In the genomic region with DNA sequence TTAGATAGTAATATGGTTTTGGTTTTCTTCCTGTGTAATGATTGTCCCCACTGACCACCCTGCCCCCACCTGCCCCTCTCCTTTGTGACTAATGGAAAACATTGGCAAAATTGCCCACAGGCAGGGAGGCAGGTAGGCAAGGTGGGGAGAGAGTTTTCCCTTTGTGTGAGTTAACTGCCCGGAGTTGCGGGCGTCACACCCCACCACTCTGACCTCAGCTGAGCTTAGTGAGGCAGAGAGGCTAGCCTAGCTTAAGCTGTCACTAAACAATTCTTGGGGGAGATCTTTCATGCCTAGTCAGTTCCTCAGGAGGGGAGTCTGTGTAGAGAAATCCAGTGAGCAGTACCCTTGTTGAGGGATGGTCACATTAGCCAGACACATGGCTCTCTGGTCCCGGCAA, we compare ENCODE assay signal across 24 cellular contexts.
DNase-seq lines count a peak whose midpoint lies in the region; ATAC-seq and TF ChIP-seq lines count a peak whose summit lies in the region.
"Had no signal": no experiment of that assay in that cellular context is flagged by ENCODE, and none has a peak within 500 bp of the region (broad histone marks: within the 10 kb centered on the region; RNA-seq: fewer than 3 reads in every experiment).

No MANE protein-coding gene starts in this region.

- H3K36me3 Mint-ChIP-seq in activated CD4-positive, alpha-beta T cell treated with anti-CD3 and anti-CD28 coated beads for 36 hours (ENCODE audit: low read depth): peaks cover 13% of the 10 kb centered on the region
- peaks cover 1 to 4% (median 3%) of the 10 kb centered on the region in 3 donors for H3K36me3 Mint-ChIP-seq in CD8-positive, alpha-beta memory T cell
- peaks cover 24% of the 10 kb centered on the region for H3K36me3 Mint-ChIP-seq in activated CD4-positive, alpha-beta memory T cell treated with anti-CD3 and anti-CD28 coated beads, Interleukin-2, amount 10 ng/mL, durations not matched to agents 7 days and 5 days (ENCODE audit: low read depth)
- H3K36me3 Mint-ChIP-seq: stimulated activated memory B cell treated with anti-CD40 and anti-IgM and Interleukin-4, amounts not matched to agents 10 μg/mL and 1 μg/mL and 100 μg/mL, for 72 hours had no signal

- peak overlapping the region; percentile 80 for H3K4me3 Mint-ChIP-seq in activated CD4-positive, alpha-beta T cell treated with anti-CD3 and anti-CD28 coated beads for 36 hours
- peak overlapping the region in 2 of 7 donors; percentile 39 to 52 for H3K4me3 Mint-ChIP-seq in CD8-positive, alpha-beta memory T cell
- H3K4me3 Mint-ChIP-seq in activated CD4-positive, alpha-beta memory T cell treated with anti-CD3 and anti-CD28 coated beads, Interleukin-2, amount 10 ng/mL, durations not matched to agents 7 days and 5 days: peak overlapping the region; percentile 46
- H3K4me3 Mint-ChIP-seq: stimulated activated memory B cell treated with anti-CD40 and anti-IgM and Interleukin-4, amounts not matched to agents 10 μg/mL and 1 μg/mL and 100 μg/mL, for 72 hours had no signal

- no peak overlapping the region for H3K4me3 ChIP-seq in CD8-positive, alpha-beta memory T cell (ENCODE audit: low read length)
- H3K4me3 ChIP-seq in mesendoderm (ENCODE audit: low read length): no peak overlapping the region
- H3K4me3 ChIP-seq: body of pancreas, spleen, uterus had no signal

- POLR2A ChIA-PET in activated CD4-positive, alpha-beta T cell treated with anti-CD3 and anti-CD28 coated beads for 36 hours (lab: Charles Lee): no interaction called here
- POLR2A ChIA-PET in CD8-positive, alpha-beta memory T cell (lab: Charles Lee): no interaction called here
- POLR2A ChIA-PET in activated CD4-positive, alpha-beta memory T cell treated with anti-CD3 and anti-CD28 coated beads, Interleukin-2, amount 10 ng/mL, durations not matched to agents 7 days and 5 days (lab: Charles Lee): interaction anchor here (1.7 kb wide), 1 partner anchor 41 kb away, joined by 6 read pairs; no protein-coding TSS in a partner anchor
- POLR2A ChIA-PET in RWPE1 (lab: Yijun Ruan, JAX; ENCODE audit: low non-redundant PET): interaction anchor here (0.5 kb wide), 1 partner anchor 25 kb away, joined by 3 read pairs; no protein-coding TSS in a partner anchor

- no peak overlapping the region for H3K27ac ChIP-seq in CD8-positive, alpha-beta memory T cell (ENCODE audit: low read depth, low read length)
- H3K27ac ChIP-seq in mesendoderm (ENCODE audit: low read depth, low read length): no peak overlapping the region
- H3K27ac ChIP-seq in RWPE1: no peak overlapping the region
- H3K27ac ChIP-seq: body of pancreas, spleen, uterus had no signal

- H3K27ac Mint-ChIP-seq in activated CD4-positive, alpha-beta T cell treated with anti-CD3 and anti-CD28 coated beads for 36 hours: peak overlapping the region; percentile 13
- H3K27ac Mint-ChIP-seq in CD8-positive, alpha-beta memory T cell: peak overlapping the region in 6 of 8 donors; percentile 3 to 82 (median 58)
- H3K27ac Mint-ChIP-seq in activated CD4-positive, alpha-beta memory T cell treated with anti-CD3 and anti-CD28 coated beads, Interleukin-2, amount 10 ng/mL, durations not matched to agents 7 days and 5 days: no peak overlapping the region

- H3K23ac ChIP-seq in mesendoderm (ENCODE audit: low read length): no peak overlapping the region

- no peaks in the 10 kb centered on the region for H3K79me1 ChIP-seq in mesendoderm (ENCODE audit: low read length)

- no peak overlapping the region for H3K9ac ChIP-seq in mesendoderm (ENCODE audit: low read length)

- no peaks in the 10 kb centered on the region for H3K36me3 ChIP-seq in CD8-positive, alpha-beta memory T cell (ENCODE audit: insufficient read depth, low read length)
- H3K36me3 ChIP-seq in mesendoderm (ENCODE audit: control insufficient read depth, insufficient read depth, low read length): no peaks in the 10 kb centered on the region
- H3K36me3 ChIP-seq: BE2C, spleen, uterus had no signal

- peaks cover 44% of the 10 kb centered on the region for H3K4me1 ChIP-seq in CD8-positive, alpha-beta memory T cell (ENCODE audit: insufficient read depth, low read length)
- H3K4me1 ChIP-seq in mesendoderm (ENCODE audit: control insufficient read depth, low read depth, low read length): peaks cover 4% of the 10 kb centered on the region
- H3K4me1 ChIP-seq: uterus had no signal

- peak overlapping the region; percentile 67 for H3K56ac ChIP-seq in mesendoderm (ENCODE audit: low read length)

- H3K9me3 Mint-ChIP-seq in activated CD4-positive, alpha-beta T cell treated with anti-CD3 and anti-CD28 coated beads for 36 hours (ENCODE audit: low read depth): no peaks in the 10 kb centered on the region
- no peaks in the 10 kb centered on the region for H3K9me3 Mint-ChIP-seq in CD8-positive, alpha-beta memory T cell
- H3K9me3 Mint-ChIP-seq in activated CD4-positive, alpha-beta memory T cell treated with anti-CD3 and anti-CD28 coated beads, Interleukin-2, amount 10 ng/mL, durations not matched to agents 7 days and 5 days: no peaks in the 10 kb centered on the region
- H3K9me3 Mint-ChIP-seq: stimulated activated memory B cell treated with anti-CD40 and anti-IgM and Interleukin-4, amounts not matched to agents 10 μg/mL and 1 μg/mL and 100 μg/mL, for 72 hours had no signal

- no peaks in the 10 kb centered on the region for H3K27me3 ChIP-seq in CD8-positive, alpha-beta memory T cell (ENCODE audit: insufficient read depth, low read length, poor library complexity, severe bottlenecking)
- no peaks in the 10 kb centered on the region for H3K27me3 ChIP-seq in mesendoderm (ENCODE audit: insufficient read depth, low read length, poor library complexity)
- H3K27me3 ChIP-seq: BE2C, body of pancreas, spleen, uterus had no signal

- H3K4me2 ChIP-seq in mesendoderm (ENCODE audit: low read length): no peak overlapping the region

- DNase-seq in activated CD4-positive, alpha-beta T cell treated with anti-CD3 and anti-CD28 coated beads for 36 hours: no peak
- no peak for DNase-seq in activated CD4-positive, alpha-beta T cell treated with anti-CD3 and anti-CD28 coated beads for 48 hours
- no peak for DNase-seq in CD8-positive, alpha-beta memory T cell
- DNase-seq in activated CD4-positive, alpha-beta memory T cell treated with anti-CD3 and anti-CD28 coated beads, Interleukin-2, amount 10 ng/mL, durations not matched to agents 7 days and 5 days: no peak
- DNase-seq in mesendoderm (no peak), RWPE1 (ENCODE audit: low spot score) (no peak), DMS79 (lab: John Stamatoyannopoulos, UW) (no peak)
- DNase-seq: activated effector memory CD4-positive, alpha-beta T cell treated with anti-CD3 and anti-CD28 coated beads, Interleukin-2, amount 50 U/mL, for 16 hours; BE2C; body of pancreas; cerebellar nuclear complex; glutamatergic neuron; NCI-H2081; NCI-H345; NCI-H774; OCI-M1; retina; spleen; stimulated activated CD4-positive, alpha-beta T cell treated with anti-CD3 and anti-CD28 coated beads, Interleukin-2, amount 100 ng/mL, for 48 hours; uterus had no signal

- ATAC-seq in activated CD4-positive, alpha-beta T cell treated with anti-CD3 and anti-CD28 coated beads for 36 hours: no peak
- ATAC-seq in GM18867 (IDR thresholded peaks at IDR 0.05; ENCODE audit: unreplicated experiment): no peak
- ATAC-seq: body of pancreas; HCT116; Right ventricle myocardium inferior; stimulated activated memory B cell treated with anti-CD40 and anti-IgM and Interleukin-4, amounts not matched to agents 10 μg/mL and 1 μg/mL and 100 μg/mL, for 72 hours had no signal

- H2BK5ac ChIP-seq in mesendoderm (ENCODE audit: low read length): no peak overlapping the region

- H2BK120ac ChIP-seq in mesendoderm (ENCODE audit: low read depth, low read length): no peak overlapping the region

- CTCF ChIA-PET in activated CD4-positive, alpha-beta T cell treated with anti-CD3 and anti-CD28 coated beads for 36 hours (lab: Charles Lee): no interaction called here
- CTCF ChIA-PET in CD8-positive, alpha-beta memory T cell (lab: Charles Lee): no interaction called here
- CTCF ChIA-PET in activated CD4-positive, alpha-beta memory T cell treated with anti-CD3 and anti-CD28 coated beads, Interleukin-2, amount 10 ng/mL, durations not matched to agents 7 days and 5 days (lab: Charles Lee): no interaction called here
- CTCF ChIA-PET in RWPE1 (lab: Yijun Ruan, JAX): no interaction called here

- no peak for TF ChIP-seq CTCF in RWPE1 (conservative IDR thresholded peaks at IDR 0.05; ENCODE audit: low read depth)

- no peaks in the 10 kb centered on the region for H3K79me2 ChIP-seq in mesendoderm (ENCODE audit: control insufficient read depth, insufficient read depth, low read length)

- H2BK15ac ChIP-seq in mesendoderm (replicated peaks; ENCODE audit: low read depth): no peak overlapping the region

- intact Hi-C loops in activated CD4-positive, alpha-beta T cell treated with anti-CD3 and anti-CD28 coated beads for 36 hours (cut with DNase I, micrococcal nuclease): loop anchor here in 1 of 2 experiments (10.0 kb wide), 3 partner anchors 238 to 658 kb away; no protein-coding TSS in a partner anchor

- H3K4ac ChIP-seq in mesendoderm (ENCODE audit: low read depth, low read length): peak overlapping the region; percentile 50

- H3K9me3 ChIP-seq in CD8-positive, alpha-beta memory T cell (ENCODE audit: low read length): no peaks in the 10 kb centered on the region
- H3K9me3 ChIP-seq: BE2C, body of pancreas, spleen, uterus had no signal

- H4K8ac ChIP-seq in mesendoderm (ENCODE audit: low read depth, low read length): no peak overlapping the region

- no CpG with 5 or more reads among the region's 4 CpGs for WGBS in mesendoderm (ENCODE audit: extremely low coverage, insufficient coverage, low lambda C conversion rate)

- peaks cover 64% of the 10 kb centered on the region for H3K4me1 Mint-ChIP-seq in activated CD4-positive, alpha-beta T cell treated with anti-CD3 and anti-CD28 coated beads for 36 hours
- peaks cover 47 to 69% (median 64%) of the 10 kb centered on the region in 3 donors for H3K4me1 Mint-ChIP-seq in CD8-positive, alpha-beta memory T cell
- H3K4me1 Mint-ChIP-seq in activated CD4-positive, alpha-beta memory T cell treated with anti-CD3 and anti-CD28 coated beads, Interleukin-2, amount 10 ng/mL, durations not matched to agents 7 days and 5 days: peaks cover 46% of the 10 kb centered on the region

- peak overlapping the region; percentile 71 for H3K18ac ChIP-seq in mesendoderm (ENCODE audit: low read length)

- no peak overlapping the region for H4K5ac ChIP-seq in mesendoderm (ENCODE audit: low read length)

- H3K27me3 Mint-ChIP-seq in activated CD4-positive, alpha-beta T cell treated with anti-CD3 and anti-CD28 coated beads for 36 hours: no peaks in the 10 kb centered on the region
- no peaks in the 10 kb centered on the region for H3K27me3 Mint-ChIP-seq in CD8-positive, alpha-beta memory T cell
- no peaks in the 10 kb centered on the region for H3K27me3 Mint-ChIP-seq in activated CD4-positive, alpha-beta memory T cell treated with anti-CD3 and anti-CD28 coated beads, Interleukin-2, amount 10 ng/mL, durations not matched to agents 7 days and 5 days
- H3K27me3 Mint-ChIP-seq: stimulated activated memory B cell treated with anti-CD40 and anti-IgM and Interleukin-4, amounts not matched to agents 10 μg/mL and 1 μg/mL and 100 μg/mL, for 72 hours had no signal

- no peak overlapping the region for H2AK5ac ChIP-seq in mesendoderm (ENCODE audit: low read length)

Comparison
In these comparisons a context has a peak if more than half of its experiments do, and no peak if none do; other contexts are left out.
1. POLR2A ChIA-PET loops: an anchor here in activated CD4-positive, alpha-beta memory T cell treated with anti-CD3 and anti-CD28 coated beads, Interleukin-2, amount 10 ng/mL, durations not matched to agents 7 days and 5 days (1.7 kb wide) and RWPE1 (0.5 kb wide); none called in activated CD4-positive, alpha-beta T cell treated with anti-CD3 and anti-CD28 coated beads for 36 hours and CD8-positive, alpha-beta memory T cell.